In the genomic region with DNA sequence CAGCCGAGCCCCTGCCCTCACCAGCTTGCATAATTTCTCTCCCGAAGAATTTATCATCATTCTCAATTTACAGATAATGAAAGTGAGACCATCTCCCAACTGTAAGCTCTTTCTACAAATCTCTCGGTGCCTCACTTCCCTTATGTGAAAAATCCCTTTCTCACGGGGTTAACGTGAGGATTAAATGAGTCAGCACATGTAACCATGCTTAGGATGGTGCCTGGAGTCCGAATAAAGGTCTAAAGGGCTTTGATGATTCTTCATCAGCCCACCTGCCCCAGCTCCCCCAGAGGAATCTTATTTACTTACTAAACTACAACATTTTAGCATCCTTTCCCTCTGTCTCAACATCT, we compare ENCODE assay signal across 13 cellular contexts. TPM values are rescaled to one million over a fixed set of nuclear protein-coding genes. Genes with fewer than 3 reads are reported as not detected.
DNase-seq lines count a peak whose midpoint lies in the region; ATAC-seq and TF ChIP-seq lines count a peak whose summit lies in the region.
"Had no signal": no experiment of that assay in that cellular context is flagged by ENCODE, and none has a peak within 500 bp of the region (broad histone marks: within the 10 kb centered on the region; RNA-seq: fewer than 3 reads in every experiment).

No MANE protein-coding gene starts in this region.

- TF ChIP-seq POLR2A in right lobe of liver (IDR thresholded peaks at IDR 0.05): no peak

- DNase-seq in activated CD4-positive, alpha-beta T cell treated with anti-CD3 and anti-CD28 coated beads, Interleukin-2, amount 10 ng/mL, durations not matched to agents 24 days and 14 days: no peak
- no peak for DNase-seq in activated CD4-positive, alpha-beta T cell treated with anti-CD3 and anti-CD28 coated beads, Interleukin-2, amount 50 U/mL, for 1 hour
- no peak for DNase-seq in T-helper 17 cell
- peak; percentile 62 for DNase-seq in natural killer cell treated with Interleukin-12 subunit alpha and Interleukin-12 subunit beta and Interleukin-15 and Interleukin-18, amount 100 ng/mL, for 72 hours (ENCODE audit: low spot score)
- DNase-seq in mesothelial cell of epicardium (ENCODE audit: low spot score in 2 of 2, unreplicated experiment in 2 of 2): no peak
- DNase-seq in right lobe of liver: no peak
- DNase-seq: colonic mucosa; foreskin melanocyte; NCI-H345; stimulated activated CD4-positive, alpha-beta T cell treated with anti-CD3 and anti-CD28 coated beads, Interleukin-4, amount 100 ng/mL, for 1 hour had no signal

- 26% methylated on average over 6 of the region's 6 CpGs for WGBS in right lobe of liver (ENCODE audit: insufficient coverage, low coverage, low lambda C conversion rate, missing lambda C conversion rate)

- H3K27me3 Mint-ChIP-seq in activated CD4-positive, alpha-beta T cell treated with anti-CD3 and anti-CD28 coated beads, Interleukin-2, amount 10 ng/mL, durations not matched to agents 24 days and 14 days: no peaks in the 10 kb centered on the region
- H3K27me3 Mint-ChIP-seq in T-helper 17 cell (no peaks in the 10 kb centered on the region), mesothelial cell of epicardium (ENCODE audit: low read depth) (peaks cover 31% of the 10 kb centered on the region)
- no peaks in the 10 kb centered on the region for H3K27me3 Mint-ChIP-seq in natural killer cell treated with Interleukin-12 subunit alpha and Interleukin-12 subunit beta and Interleukin-15 and Interleukin-18, amount 100 ng/mL, for 72 hours

- H3K27ac Mint-ChIP-seq in activated CD4-positive, alpha-beta T cell treated with anti-CD3 and anti-CD28 coated beads, Interleukin-2, amount 10 ng/mL, durations not matched to agents 24 days and 14 days: peak overlapping the region; percentile 56
- H3K27ac Mint-ChIP-seq in T-helper 17 cell: peak overlapping the region; percentile 88
- peak overlapping the region; percentile 67 to 95 for H3K27ac Mint-ChIP-seq in natural killer cell treated with Interleukin-12 subunit alpha and Interleukin-12 subunit beta and Interleukin-15 and Interleukin-18, amount 100 ng/mL, for 72 hours
- H3K27ac Mint-ChIP-seq in mesothelial cell of epicardium: no peak overlapping the region

- H3K36me3 ChIP-seq in right lobe of liver: no peaks in the 10 kb centered on the region
- H3K36me3 ChIP-seq: colonic mucosa had no signal

- H3K4me3 Mint-ChIP-seq in activated CD4-positive, alpha-beta T cell treated with anti-CD3 and anti-CD28 coated beads, Interleukin-2, amount 10 ng/mL, durations not matched to agents 24 days and 14 days: no peak overlapping the region
- H3K4me3 Mint-ChIP-seq in T-helper 17 cell (no peak overlapping the region), mesothelial cell of epicardium (no peak overlapping the region)
- H3K4me3 Mint-ChIP-seq in natural killer cell treated with Interleukin-12 subunit alpha and Interleukin-12 subunit beta and Interleukin-15 and Interleukin-18, amount 100 ng/mL, for 72 hours: peak overlapping the region; percentile 25

- H3K9me3 ChIP-seq in T-helper 17 cell (ENCODE audit: control insufficient read depth, low read length, poor library complexity, severe bottlenecking): no peaks in the 10 kb centered on the region
- H3K9me3 ChIP-seq in right lobe of liver: no peaks in the 10 kb centered on the region
- H3K9me3 ChIP-seq: colonic mucosa had no signal

- H3K27me3 ChIP-seq in right lobe of liver: no peaks in the 10 kb centered on the region
- H3K27me3 ChIP-seq: colonic mucosa had no signal

- no peaks in the 10 kb centered on the region for H3K9me3 Mint-ChIP-seq in activated CD4-positive, alpha-beta T cell treated with anti-CD3 and anti-CD28 coated beads, Interleukin-2, amount 10 ng/mL, durations not matched to agents 24 days and 14 days
- no peaks in the 10 kb centered on the region for H3K9me3 Mint-ChIP-seq in natural killer cell treated with Interleukin-12 subunit alpha and Interleukin-12 subunit beta and Interleukin-15 and Interleukin-18, amount 100 ng/mL, for 72 hours
- no peaks in the 10 kb centered on the region for H3K9me3 Mint-ChIP-seq in mesothelial cell of epicardium

- H3K27ac ChIP-seq in right lobe of liver: no peak overlapping the region
- H3K27ac ChIP-seq: colonic mucosa had no signal

- no peak overlapping the region for H3K4me3 ChIP-seq in right lobe of liver
- H3K4me3 ChIP-seq: colonic mucosa had no signal

- no peaks in the 10 kb centered on the region for H3K4me1 ChIP-seq in right lobe of liver
- H3K4me1 ChIP-seq: colonic mucosa had no signal

- peaks cover 42% of the 10 kb centered on the region for H3K4me1 Mint-ChIP-seq in activated CD4-positive, alpha-beta T cell treated with anti-CD3 and anti-CD28 coated beads, Interleukin-2, amount 10 ng/mL, durations not matched to agents 24 days and 14 days
- peaks cover 28% of the 10 kb centered on the region for H3K4me1 Mint-ChIP-seq in T-helper 17 cell
- peaks cover 42 to 43% of the 10 kb centered on the region in 2 donors for H3K4me1 Mint-ChIP-seq in natural killer cell treated with Interleukin-12 subunit alpha and Interleukin-12 subunit beta and Interleukin-15 and Interleukin-18, amount 100 ng/mL, for 72 hours (ENCODE audit: low read depth in 2 of 2)
- peaks cover 5% of the 10 kb centered on the region for H3K4me1 Mint-ChIP-seq in mesothelial cell of epicardium

- H3K36me3 Mint-ChIP-seq in activated CD4-positive, alpha-beta T cell treated with anti-CD3 and anti-CD28 coated beads, Interleukin-2, amount 10 ng/mL, durations not matched to agents 24 days and 14 days (ENCODE audit: low read depth): peaks cover 59% of the 10 kb centered on the region
- H3K36me3 Mint-ChIP-seq in T-helper 17 cell (ENCODE audit: low read depth): peaks cover 6% of the 10 kb centered on the region
- peaks cover 15% of the 10 kb centered on the region for H3K36me3 Mint-ChIP-seq in natural killer cell treated with Interleukin-12 subunit alpha and Interleukin-12 subunit beta and Interleukin-15 and Interleukin-18, amount 100 ng/mL, for 72 hours
- H3K36me3 Mint-ChIP-seq in mesothelial cell of epicardium: no peaks in the 10 kb centered on the region

- TF ChIP-seq CTCF in mesothelial cell of epicardium (IDR thresholded peaks at IDR 0.05; ENCODE audit: unreplicated experiment) (no peak), right lobe of liver (IDR thresholded peaks at IDR 0.05) (no peak)

- peak; percentile 73 for ATAC-seq in GM21619 (IDR thresholded peaks at IDR 0.05; ENCODE audit: unreplicated experiment)
- no peak for ATAC-seq in T-helper 17 cell
- peak; percentile 76 to 81 for ATAC-seq in natural killer cell treated with Interleukin-12 subunit alpha and Interleukin-12 subunit beta and Interleukin-15 and Interleukin-18, amount 100 ng/mL, for 72 hours
- no peak for ATAC-seq in GM18909 (IDR thresholded peaks at IDR 0.05; ENCODE audit: poor library complexity, unreplicated experiment)
- no peak for ATAC-seq in right lobe of liver

- intact Hi-C loops in activated CD4-positive, alpha-beta T cell treated with anti-CD3 and anti-CD28 coated beads, Interleukin-2, amount 10 ng/mL, durations not matched to agents 24 days and 14 days (cut with micrococcal nuclease): loop anchor here (10.0 kb wide), 3 partner anchors 108 to 508 kb away; a partner anchor contains a TSS
- intact Hi-C loops in right lobe of liver (cut with DNase I): no loop called here

RNA-seq across cellular contexts. Expression of a gene that starts 24.8 kb away (rescaled TPM):
- 3.7 and 4.5 TPM in 2 replicates for total RNA-seq in activated CD4-positive, alpha-beta T cell treated with anti-CD3 and anti-CD28 coated beads, Interleukin-2, amount 10 ng/mL, durations not matched to agents 24 days and 14 days
- total RNA-seq in T-helper 17 cell (under 1 TPM; 0.67 to 0.83 TPM), mesothelial cell of epicardium (not detected in 3 replicates), right lobe of liver (under 1 TPM in 5 of 6 experiments, not detected in 1; 0.18 to 0.62 (median 0.25) TPM)
- total RNA-seq in natural killer cell treated with Interleukin-12 subunit alpha and Interleukin-12 subunit beta and Interleukin-15 and Interleukin-18, amount 100 ng/mL, for 72 hours: 1 to 10 TPM in 1 of 2 donors, under 1 TPM in 1; 0.81 to 6.2 TPM
- total RNA-seq: LHCN-M2 had no signal

Comparison
In these comparisons a context has a peak if more than half of its experiments do, and no peak if none do; other contexts are left out.
1. ATAC-seq: peak in GM21619 (single experiment) and natural killer cell treated with Interleukin-12 subunit alpha and Interleukin-12 subunit beta and Interleukin-15 and Interleukin-18, amount 100 ng/mL, for 72 hours (2 of 2); none in T-helper 17 cell (single experiment), GM18909 (single experiment) and right lobe of liver (0 of 4).